ENCODE assay signal across 18 cellular contexts in genomic region chr12:6618483-6618882, GRCh38. TPM values are rescaled to one million over a fixed set of nuclear protein-coding genes. Genes with fewer than 3 reads are reported as not detected.
A peak's percentile ranks its signal among the peaks of the same experiment; 100 is the strongest.
DNase-seq lines count a peak whose midpoint lies in the region; ATAC-seq lines count a peak whose summit lies in the region.
"Had no signal": no experiment of that assay in that cellular context is flagged by ENCODE, and none has a peak within 500 bp of the region (broad histone marks: within the 10 kb centered on the region; RNA-seq: fewer than 3 reads in every experiment).

No MANE protein-coding gene starts in this region.

- no peaks in the 10 kb centered on the region for H3K9me3 Mint-ChIP-seq in CD8-positive, alpha-beta memory T cell
- H3K9me3 Mint-ChIP-seq in memory B cell: no peaks in the 10 kb centered on the region

- H3K27me3 ChIP-seq in BLaER1: no peaks in the 10 kb centered on the region
- no peaks in the 10 kb centered on the region for H3K27me3 ChIP-seq in CD8-positive, alpha-beta memory T cell (ENCODE audit: insufficient read depth, low read length, poor library complexity, severe bottlenecking)
- H3K27me3 ChIP-seq: right lobe of liver had no signal

- no peak overlapping the region for H3K4me3 ChIP-seq in BLaER1
- H3K4me3 ChIP-seq in CD8-positive, alpha-beta memory T cell (ENCODE audit: low read length): no peak overlapping the region
- H3K4me3 ChIP-seq: coronary artery, GM12878, heart left ventricle, right lobe of liver had no signal

- H3K4me1 ChIP-seq in BLaER1: peaks cover 39% of the 10 kb centered on the region
- peaks cover under 1% of the 10 kb centered on the region for H3K4me1 ChIP-seq in CD8-positive, alpha-beta memory T cell (ENCODE audit: insufficient read depth, low read length)

- no peak for ATAC-seq in T-helper 17 cell
- ATAC-seq in memory B cell (ENCODE audit: low read depth): no peak

- H3K36me3 Mint-ChIP-seq in CD8-positive, alpha-beta memory T cell: peaks cover 0 to 31% (median 9%) of the 10 kb centered on the region in 3 donors
- no peaks in the 10 kb centered on the region for H3K36me3 Mint-ChIP-seq in T-helper 17 cell (ENCODE audit: low read depth)
- peaks cover 17% of the 10 kb centered on the region for H3K36me3 Mint-ChIP-seq in memory B cell

- POLR2A ChIA-PET in CD8-positive, alpha-beta memory T cell (lab: Charles Lee): no interaction called here

- peak overlapping the region; percentile 27; the same call in 1 of the 2 replicates for H3K4me2 ChIP-seq in BLaER1

- H3K4me3 Mint-ChIP-seq in CD8-positive, alpha-beta memory T cell: no peak overlapping the region
- H3K4me3 Mint-ChIP-seq in T-helper 17 cell: no peak overlapping the region
- H3K4me3 Mint-ChIP-seq in memory B cell: no peak overlapping the region

- H3K27ac ChIP-seq in BLaER1: peak overlapping the region; percentile 41; the same call in 1 of the 2 replicates
- H3K27ac ChIP-seq in CD8-positive, alpha-beta memory T cell (ENCODE audit: low read depth, low read length): no peak overlapping the region
- H3K27ac ChIP-seq: right lobe of liver, WERI-Rb-1 had no signal

- H4K20me1 ChIP-seq in BLaER1: no peaks in the 10 kb centered on the region

- CTCF ChIA-PET in CD8-positive, alpha-beta memory T cell (lab: Charles Lee): interaction anchor here (0.7 to 1.6 kb wide), 7 partner anchors 9 to 80 kb away, joined by 3 to 5 read pairs (median 4); partner anchors contain the start of gene LPAR5

- no peak overlapping the region for H3K9ac ChIP-seq in BLaER1

- H3K36me3 ChIP-seq in BLaER1: peaks cover 41% of the 10 kb centered on the region
- H3K36me3 ChIP-seq in CD8-positive, alpha-beta memory T cell (ENCODE audit: insufficient read depth, low read length): peaks cover 6% of the 10 kb centered on the region
- H3K36me3 ChIP-seq: right lobe of liver, WERI-Rb-1 had no signal

- peaks cover 13 to 40% (median 25%) of the 10 kb centered on the region in 3 donors for H3K4me1 Mint-ChIP-seq in CD8-positive, alpha-beta memory T cell
- H3K4me1 Mint-ChIP-seq in T-helper 17 cell (peaks cover 17% of the 10 kb centered on the region), memory B cell (peaks cover 33% of the 10 kb centered on the region)

- no peaks in the 10 kb centered on the region for H3K9me3 ChIP-seq in BLaER1
- H3K9me3 ChIP-seq in CD8-positive, alpha-beta memory T cell (ENCODE audit: low read length): no peaks in the 10 kb centered on the region
- H3K9me3 ChIP-seq in T-helper 17 cell (ENCODE audit: control insufficient read depth, low read length, poor library complexity, severe bottlenecking): no peaks in the 10 kb centered on the region
- H3K9me3 ChIP-seq: heart left ventricle, right lobe of liver had no signal

- H3K27ac Mint-ChIP-seq in CD8-positive, alpha-beta memory T cell: peak overlapping the region in 5 of 8 donors; percentile 47 to 90 (median 80)
- H3K27ac Mint-ChIP-seq in T-helper 17 cell (peak overlapping the region; percentile 80), memory B cell (peak overlapping the region; percentile 42)

- H3K27me3 Mint-ChIP-seq in CD8-positive, alpha-beta memory T cell: no peaks in the 10 kb centered on the region
- no peaks in the 10 kb centered on the region for H3K27me3 Mint-ChIP-seq in T-helper 17 cell
- H3K27me3 Mint-ChIP-seq in memory B cell: no peaks in the 10 kb centered on the region

- no peak for DNase-seq in CD8-positive, alpha-beta memory T cell
- no peak for DNase-seq in T-helper 17 cell
- no peak for DNase-seq in memory B cell (ENCODE audit: low spot score in 2 of 2)
- DNase-seq in stimulated activated naive CD4-positive, alpha-beta T cell (lab: John Stamatoyannopoulos, UW): no peak
- no peak for DNase-seq in NCI-H187 (lab: John Stamatoyannopoulos, UW)
- DNase-seq in germinal center (ENCODE audit: low spot score): no peak
- DNase-seq in D341Med (ENCODE audit: low spot score): no peak
- DNase-seq: activated CD4-positive, alpha-beta T cell treated with anti-CD3 and anti-CD28 coated beads, Interleukin-2, amount 50 U/mL, for 4 hours; activated gamma-delta T cell; right lobe of liver; stimulated activated CD4-positive, alpha-beta T cell treated with anti-CD3 and anti-CD28 coated beads, Interleukin-15, amount 100 ng/mL, for 24 hours; stimulated activated CD8-positive, alpha-beta memory T cell treated with anti-CD3 and anti-CD28 coated beads, Interleukin-4, amount 100 ng/mL, for 48 hours; WERI-Rb-1 had no signal

RNA-seq across cellular contexts. Expression of gene CHD4, which starts 11.3 kb away (rescaled TPM):
- 100 to 1,000 TPM; 287 to 293 TPM for total RNA-seq in CD8-positive, alpha-beta memory T cell
- 58.1 TPM for polyA plus RNA-seq in CD8-positive, alpha-beta memory T cell
- 100 to 1,000 TPM; 461 to 574 TPM for total RNA-seq in T-helper 17 cell

RNA-seq across cellular contexts. Expression of gene LPAR5, which starts 17.3 kb away (rescaled TPM):
- 10 to 100 TPM; 10.6 to 11.4 TPM for total RNA-seq in CD8-positive, alpha-beta memory T cell
- polyA plus RNA-seq in CD8-positive, alpha-beta memory T cell: 26.5 TPM
- total RNA-seq in T-helper 17 cell: 1 to 10 TPM; 2.9 to 8.1 TPM
- polyA plus RNA-seq: neural cell had no signal

RNA-seq across cellular contexts. Expression of gene ACRBP, which starts 28.7 kb away (rescaled TPM):
- 1 to 10 TPM; 1.8 to 2.0 TPM for total RNA-seq in CD8-positive, alpha-beta memory T cell
- not detected for polyA plus RNA-seq in CD8-positive, alpha-beta memory T cell
- total RNA-seq in T-helper 17 cell: 10 to 100 TPM in 1 of 2 donors, 1 to 10 TPM in 1; 3.4 to 90.0 TPM

RNA-seq across cellular contexts. Expression of gene ING4, which starts 44.4 kb away (rescaled TPM):
- total RNA-seq in CD8-positive, alpha-beta memory T cell: 10 to 100 TPM; 17.4 to 18.5 TPM
- 80.3 TPM for polyA plus RNA-seq in CD8-positive, alpha-beta memory T cell
- total RNA-seq in T-helper 17 cell: 10 to 100 TPM; 28.1 to 29.3 TPM

RNA-seq across cellular contexts. Expression of gene NOP2, which starts 50.4 kb away (rescaled TPM):
- 100 to 1,000 TPM; 170 to 172 TPM for total RNA-seq in CD8-positive, alpha-beta memory T cell
- 34.0 TPM for polyA plus RNA-seq in CD8-positive, alpha-beta memory T cell
- total RNA-seq in T-helper 17 cell: 100 to 1,000 TPM in 1 of 2 donors, 10 to 100 TPM in 1; 90.0 to 122 TPM
